In genomic region chr14:65976771-65977170, GRCh38 we compare ENCODE assay signal across 17 cellular contexts.
DNase-seq lines count a peak whose midpoint lies in the region; ATAC-seq and TF ChIP-seq lines count a peak whose summit lies in the region.
"Had no signal": no experiment of that assay in that cellular context is flagged by ENCODE, and none has a peak within 500 bp of the region (broad histone marks: within the 10 kb centered on the region; RNA-seq: fewer than 3 reads in every experiment).

No MANE protein-coding gene starts in this region.

- H3K4me3 ChIP-seq in AG09309 (ENCODE audit: control insufficient read depth, low read depth, low read length) (no peak overlapping the region), cardiac fibroblast (replicated peaks in 1 of 2; ENCODE audit: low read depth in 2 of 2, low read length in 2 of 2) (no peak overlapping the region), MM.1S (ENCODE audit: low read length) (no peak overlapping the region)

- no peak overlapping the region for H3K27ac ChIP-seq in MM.1S (ENCODE audit: low read length)

- no peak for ATAC-seq in HG03571 (IDR thresholded peaks at IDR 0.05; ENCODE audit: unreplicated experiment)
- ATAC-seq in activated T-cell treated with anti-CD3 and anti-CD28 coated beads, Interleukin-2, amount 50 U/mL, for 4 hours, result no peak
- ATAC-seq: T-cell had no signal

- no peaks in the 10 kb centered on the region for H3K36me3 ChIP-seq in MM.1S (replicated peaks; ENCODE audit: insufficient read depth, low read length)
- H3K36me3 ChIP-seq: BE2C had no signal

- H3F3A ChIP-seq in MM.1S (ENCODE audit: insufficient read depth, low read length), result no peaks in the 10 kb centered on the region

- H3K79me2 ChIP-seq in MM.1S (ENCODE audit: low read length), result no peaks in the 10 kb centered on the region

- no peak overlapping the region for H3K9ac ChIP-seq in MM.1S (ENCODE audit: low read length)

- H3K27me3 Mint-ChIP-seq in activated T-cell treated with anti-CD3 and anti-CD28 coated beads, Interleukin-2, amount 50 U/mL, for 4 hours (ENCODE audit: low read depth), result no peaks in the 10 kb centered on the region
- H3K27me3 Mint-ChIP-seq: CD4-positive, alpha-beta memory T cell had no signal

- peaks cover 9% of the 10 kb centered on the region for H3K9me3 Mint-ChIP-seq in activated T-cell treated with anti-CD3 and anti-CD28 coated beads, Interleukin-2, amount 50 U/mL, for 4 hours

- no peaks in the 10 kb centered on the region for H3K4me1 Mint-ChIP-seq in activated T-cell treated with anti-CD3 and anti-CD28 coated beads, Interleukin-2, amount 50 U/mL, for 4 hours (ENCODE audit: low read depth)
- H3K4me1 Mint-ChIP-seq: T-cell had no signal

- no peaks in the 10 kb centered on the region for H3K36me3 Mint-ChIP-seq in activated T-cell treated with anti-CD3 and anti-CD28 coated beads, Interleukin-2, amount 50 U/mL, for 4 hours (ENCODE audit: insufficient read depth)

- H3K4me3 Mint-ChIP-seq in activated T-cell treated with anti-CD3 and anti-CD28 coated beads, Interleukin-2, amount 50 U/mL, for 4 hours, result no peak overlapping the region
- H3K4me3 Mint-ChIP-seq: CD4-positive, alpha-beta memory T cell; T-cell had no signal

- no peak overlapping the region for H3K4me2 ChIP-seq in MM.1S (ENCODE audit: low read depth, low read length)

- no peaks in the 10 kb centered on the region for H3K9me2 ChIP-seq in MM.1S (replicated peaks; ENCODE audit: insufficient read depth, low read length)

- no peaks in the 10 kb centered on the region for H3K27me3 ChIP-seq in MM.1S (replicated peaks; ENCODE audit: insufficient read depth, low read length)

- H3K9me3 ChIP-seq in MM.1S (replicated peaks; ENCODE audit: insufficient read depth, low read length), result no peaks in the 10 kb centered on the region
- H3K9me3 ChIP-seq: BE2C had no signal

- H4K20me1 ChIP-seq in MM.1S (ENCODE audit: insufficient read depth, low read length), result no peaks in the 10 kb centered on the region

- DNase-seq in AG09309 (ENCODE audit: low read depth), result peak; percentile 39
- peak; percentile 81 for DNase-seq in HT1080 (ENCODE audit: low read depth)
- peak; percentile 52 for DNase-seq in NCI-H69 (lab: John Stamatoyannopoulos, UW)
- DNase-seq in cardiac fibroblast (ENCODE audit: low read depth in 2 of 2), result peak; percentile 1 to 5
- no peak for DNase-seq in NCI-H146 (lab: John Stamatoyannopoulos, UW)
- no peak for DNase-seq in activated T-cell treated with anti-CD3 and anti-CD28 coated beads, Interleukin-2, amount 50 U/mL, for 4 hours
- no peak for DNase-seq in MM.1S
- DNase-seq: BE2C; CD4-positive, alpha-beta memory T cell; DND-41; GOT3; IMR-90; NCI-H510A treated with DMSO at 0.1 percent for 48 hours; NK-92 treated with Interleukin-12 subunit alpha and Interleukin-12 subunit beta, amount 100 ng/mL, for 24 hours; OCI-M1; T-cell had no signal

- H2AFZ ChIP-seq in MM.1S (ENCODE audit: low read length), result no peak overlapping the region

- no peak for TF ChIP-seq CTCF in AG09309 (IDR thresholded peaks at IDR 0.05; ENCODE audit: control insufficient read depth, insufficient read depth, low read depth, low read length, missing control alignments)
- TF ChIP-seq CTCF in cardiac fibroblast (IDR thresholded peaks at IDR 0.05; ENCODE audit: low read depth, low read length), result no peak
- TF ChIP-seq CTCF in MM.1S (IDR thresholded peaks at IDR 0.05; ENCODE audit: low read length), result no peak

- no peaks in the 10 kb centered on the region for H3K4me1 ChIP-seq in MM.1S (ENCODE audit: low read length)
- H3K4me1 ChIP-seq: BE2C had no signal

Comparison
In these comparisons a context has a peak if more than half of its experiments do, and no peak if none do; other contexts are left out.
1. DNase-seq: peak in AG09309 (single experiment), HT1080 (single experiment), NCI-H69 (single experiment) and cardiac fibroblast (2 of 2); none in NCI-H146 (single experiment), activated T-cell treated with anti-CD3 and anti-CD28 coated beads, Interleukin-2, amount 50 U/mL, for 4 hours (single experiment) and MM.1S (single experiment).